In the genomic region with DNA sequence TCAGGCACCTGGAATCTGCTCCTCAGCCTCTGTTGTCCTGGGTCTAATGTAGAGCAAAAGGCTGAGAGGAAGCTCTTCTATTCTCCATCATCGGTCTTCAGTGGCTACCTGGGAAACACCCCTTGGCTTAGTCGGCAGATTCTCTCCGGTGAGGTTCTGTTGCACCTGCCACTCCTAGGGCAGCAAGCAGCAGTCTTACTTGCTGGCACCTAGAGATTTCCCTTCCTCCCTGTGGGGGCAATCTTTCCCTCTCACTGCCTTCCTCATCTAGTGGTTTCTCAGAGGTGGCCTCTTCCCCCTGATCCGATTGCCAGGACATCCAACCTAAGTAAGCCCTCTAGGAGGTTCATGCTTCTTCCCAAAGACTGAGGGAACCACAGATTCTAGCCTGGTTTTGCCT, we compare ENCODE assay signal across 1 cellular context.
TF ChIP-seq lines count a peak whose summit lies in the region.

No MANE protein-coding gene starts in this region.

TF ChIP-seq in HEK293, 187 proteins besides CTCF, POLR2A, EP300 and RAD21:
- TF ChIP-seq ZNF311 (tag by site-specific recombination; IDR thresholded peaks at IDR 0.05; ENCODE audit: borderline replicate concordance), result no peak
- TF ChIP-seq, protein P1, sequence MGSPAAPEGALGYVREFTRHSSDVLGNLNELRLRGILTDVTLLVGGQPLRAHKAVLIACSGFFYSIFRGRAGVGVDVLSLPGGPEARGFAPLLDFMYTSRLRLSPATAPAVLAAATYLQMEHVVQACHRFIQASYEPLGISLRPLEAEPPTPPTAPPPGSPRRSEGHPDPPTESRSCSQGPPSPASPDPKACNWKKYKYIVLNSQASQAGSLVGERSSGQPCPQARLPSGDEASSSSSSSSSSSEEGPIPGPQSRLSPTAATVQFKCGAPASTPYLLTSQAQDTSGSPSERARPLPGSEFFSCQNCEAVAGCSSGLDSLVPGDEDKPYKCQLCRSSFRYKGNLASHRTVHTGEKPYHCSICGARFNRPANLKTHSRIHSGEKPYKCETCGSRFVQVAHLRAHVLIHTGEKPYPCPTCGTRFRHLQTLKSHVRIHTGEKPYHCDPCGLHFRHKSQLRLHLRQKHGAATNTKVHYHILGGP (tag by site-specific recombination; IDR thresholded peaks at IDR 0.05), result no peak
- TF ChIP-seq, protein P2, sequence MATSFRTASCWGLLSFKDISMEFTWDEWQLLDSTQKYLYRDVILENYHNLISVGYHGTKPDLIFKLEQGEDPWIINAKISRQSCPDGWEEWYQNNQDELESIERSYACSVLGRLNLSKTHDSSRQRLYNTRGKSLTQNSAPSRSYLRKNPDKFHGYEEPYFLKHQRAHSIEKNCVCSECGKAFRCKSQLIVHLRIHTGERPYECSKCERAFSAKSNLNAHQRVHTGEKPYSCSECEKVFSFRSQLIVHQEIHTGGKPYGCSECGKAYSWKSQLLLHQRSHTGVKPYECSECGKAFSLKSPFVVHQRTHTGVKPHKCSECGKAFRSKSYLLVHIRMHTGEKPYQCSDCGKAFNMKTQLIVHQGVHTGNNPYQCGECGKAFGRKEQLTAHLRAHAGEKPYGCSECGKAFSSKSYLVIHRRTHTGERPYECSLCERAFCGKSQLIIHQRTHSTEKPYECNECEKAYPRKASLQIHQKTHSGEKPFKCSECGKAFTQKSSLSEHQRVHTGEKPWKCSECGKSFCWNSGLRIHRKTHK (tag by site-specific recombination; IDR thresholded peaks at IDR 0.05), result no peak
- TF ChIP-seq ZNF555 (tag by site-specific recombination; conservative IDR thresholded peaks at IDR 0.05), result no peak
- no peak for TF ChIP-seq ZIC2 (tag by site-specific recombination; IDR thresholded peaks at IDR 0.05)
- TF ChIP-seq PRDM1 (tag by site-specific recombination; IDR thresholded peaks at IDR 0.05), result no peak
- TF ChIP-seq GLIS1 (tag by site-specific recombination; IDR thresholded peaks at IDR 0.05), result peak; percentile 83
